ENCODE assay signal across 8 cellular contexts in the genomic region with DNA sequence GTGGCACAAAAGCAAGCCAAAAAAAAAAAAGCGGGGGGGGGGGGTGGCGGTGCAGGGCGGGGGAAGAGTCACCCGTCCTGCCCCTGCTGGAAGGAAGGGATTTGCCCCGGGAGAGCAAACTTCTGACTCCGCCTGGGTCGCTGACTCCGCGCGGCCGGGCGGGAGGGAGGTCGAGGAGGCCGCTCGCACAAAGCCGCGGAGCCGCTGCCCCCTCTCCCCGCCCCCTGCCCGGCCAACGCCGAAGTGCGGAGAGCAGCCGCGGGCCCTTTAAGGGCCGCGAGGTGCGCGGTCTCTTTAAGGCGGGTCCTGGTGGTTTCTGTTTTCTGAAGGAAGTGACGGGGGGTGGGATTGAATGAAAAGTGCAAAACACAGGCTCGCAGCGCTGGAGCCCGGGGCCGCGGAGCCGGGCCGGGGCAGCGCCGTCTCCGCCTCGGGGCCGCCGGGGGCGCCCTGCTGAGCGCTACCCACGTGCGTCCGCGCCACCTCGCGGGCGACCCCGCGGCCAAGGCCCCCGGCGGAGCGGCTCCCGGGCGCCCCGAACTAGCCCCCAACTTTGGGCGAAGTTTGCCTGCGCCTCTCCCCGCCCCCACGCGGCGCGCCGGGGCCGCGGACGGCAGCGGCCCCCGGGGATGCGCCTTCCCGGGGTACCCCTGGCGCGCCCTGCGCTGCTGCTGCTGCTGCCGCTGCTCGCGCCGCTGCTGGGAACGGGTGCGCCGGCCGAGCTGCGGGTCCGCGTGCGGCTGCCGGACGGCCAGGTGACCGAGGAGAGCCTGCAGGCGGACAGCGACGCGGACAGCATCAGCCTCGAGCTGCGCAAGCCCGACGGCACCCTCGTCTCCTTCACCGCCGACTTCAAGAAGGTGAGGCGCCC.
A peak's percentile ranks its signal among the peaks of the same experiment; 100 is the strongest.
DNase-seq lines count a peak whose midpoint lies in the region; ATAC-seq and TF ChIP-seq lines count a peak whose summit lies in the region.

A gene (plus strand): TSS at position 382 of the 871 bp plus-strand sequence. CDS start 248 bp downstream, at position 630.

- no peaks in the 10 kb centered on the region for H3K9me2 ChIP-seq in MM.1S (replicated peaks; ENCODE audit: insufficient read depth, low read length)

- H4K20me1 ChIP-seq in MM.1S (ENCODE audit: insufficient read depth, low read length) = no peaks in the 10 kb centered on the region

- peaks cover 3% of the 10 kb centered on the region; the same call in 1 of the 2 replicates for H3K4me1 ChIP-seq in MM.1S (ENCODE audit: low read length)

- peak; percentile 12; the same call in 1 of the 2 replicates for TF ChIP-seq CTCF in MM.1S (IDR thresholded peaks at IDR 0.05; ENCODE audit: low read length)
- TF ChIP-seq CTCF in WI38 (IDR thresholded peaks at IDR 0.05; ENCODE audit: low read depth, low read length) = no peak

- ATAC-seq in central memory CD8-positive, alpha-beta T cell (replicated peaks; ENCODE audit: extremely low read depth, poor library complexity, severe bottlenecking) = peak; percentile 85

- peak within 1 kb of the TSS; percentile 96 for H3K4me3 Mint-ChIP-seq in central memory CD8-positive, alpha-beta T cell

- H3K36me3 Mint-ChIP-seq in central memory CD8-positive, alpha-beta T cell (ENCODE audit: insufficient read depth) = no peaks in the 10 kb centered on the region

- H3K9me3 ChIP-seq in MM.1S (replicated peaks; ENCODE audit: insufficient read depth, low read length) = no peaks in the 10 kb centered on the region

- peaks cover 9% of the 10 kb centered on the region; the same call in 1 of the 2 replicates for H3K79me2 ChIP-seq in MM.1S (ENCODE audit: low read length)

- H2AFZ ChIP-seq in MM.1S (ENCODE audit: low read length) = peak within 1 kb of the TSS; percentile 82

- H3K36me3 ChIP-seq in MM.1S (replicated peaks; ENCODE audit: insufficient read depth, low read length) = no peaks in the 10 kb centered on the region

- H3K27me3 ChIP-seq in MM.1S (replicated peaks; ENCODE audit: insufficient read depth, low read length) = no peaks in the 10 kb centered on the region; the same call in 1 of the 2 replicates

- H3K27ac Mint-ChIP-seq in central memory CD8-positive, alpha-beta T cell (ENCODE audit: low read depth) = peak within 1 kb of the TSS; percentile 76

- DNase-seq in EH (ENCODE audit: low read depth) (peak; percentile 90), GOT3 (lab: John Stamatoyannopoulos, UW) (peak; percentile 16), MM.1S (peak; percentile 94), islet precursor cell (peak; percentile 95)
- DNase-seq in central memory CD8-positive, alpha-beta T cell (ENCODE audit: low spot score in 2 of 2) = peak; percentile 19 to 31
- peak; percentile 33 to 41 for DNase-seq in stimulated activated CD4-positive, alpha-beta T cell treated with anti-CD3 and anti-CD28 coated beads, Interleukin-12 subunit alpha, Interleukin-12 subunit beta, amount 100 ng/mL, for 24 hours (ENCODE audit: low read depth in 2 of 2)
- no peak for DNase-seq in NK-92 treated with Interleukin-12 subunit alpha and Interleukin-12 subunit beta, amount 100 ng/mL, for 24 hours (lab: John Stamatoyannopoulos, UW)

- H3K4me1 Mint-ChIP-seq in central memory CD8-positive, alpha-beta T cell = peaks cover 19% of the 10 kb centered on the region

- peaks cover 55% of the 10 kb centered on the region for H3K27me3 Mint-ChIP-seq in central memory CD8-positive, alpha-beta T cell

- H3F3A ChIP-seq in MM.1S (ENCODE audit: insufficient read depth, low read length) = peaks cover 5% of the 10 kb centered on the region; the same call in 1 of the 2 replicates

- H3K9me3 Mint-ChIP-seq in central memory CD8-positive, alpha-beta T cell = no peaks in the 10 kb centered on the region

- H3K9ac ChIP-seq in MM.1S (ENCODE audit: low read length) = peak within 1 kb of the TSS; percentile 72

- H3K4me2 ChIP-seq in MM.1S (ENCODE audit: low read depth, low read length) = peak within 1 kb of the TSS; percentile 93

- peak within 1 kb of the TSS; percentile 60; the same call in 1 of the 2 replicates for H3K27ac ChIP-seq in MM.1S (ENCODE audit: low read length)

- H3K4me3 ChIP-seq in MM.1S (ENCODE audit: low read length) (peak within 1 kb of the TSS; percentile 87), WI38 (ENCODE audit: low read depth, low read length) (peak within 1 kb of the TSS; percentile 80)
